27 cellular contexts compared by ENCODE assay signal in genomic region chr16:8126313-8126712, GRCh38.
"Had no signal": no experiment of that assay in that cellular context is flagged by ENCODE, and none has a peak within 500 bp of the region (broad histone marks: within the 10 kb centered on the region; RNA-seq: fewer than 3 reads in every experiment).

No MANE protein-coding gene starts in this region.

- H3K27ac ChIP-seq: colonic mucosa, coronary artery, dorsolateral prefrontal cortex, epithelial cell of prostate, esophagus muscularis mucosa, esophagus squamous epithelium, foreskin keratinocyte, gastrocnemius medialis, gastroesophageal sphincter, heart left ventricle, heart right ventricle had no signal

- H3K9me3 ChIP-seq: colonic mucosa, esophagus squamous epithelium, gastrocnemius medialis had no signal

- H3K27me3 ChIP-seq: colonic mucosa, esophagus muscularis mucosa, esophagus squamous epithelium, foreskin keratinocyte, gastrocnemius medialis, heart left ventricle, heart right ventricle had no signal

- FAIRE-seq: colon, endometrium, endothelial cell of umbilical vein, frontal cortex had no signal

- H3K4me3 Mint-ChIP-seq: dendritic cell treated with granulocyte-macrophage colony-stimulating factor and Interleukin-4, amounts not matched to agents 40 ng/mL and 50 ng/mL, for 4 days; effector memory CD8-positive, alpha-beta T cell; endodermal cell had no signal

- H3K27me3 Mint-ChIP-seq: dendritic cell treated with granulocyte-macrophage colony-stimulating factor and Interleukin-4, amounts not matched to agents 40 ng/mL and 50 ng/mL, for 4 days; effector memory CD8-positive, alpha-beta T cell had no signal

- H3K4me3 ChIP-seq: colonic mucosa, coronary artery, dorsolateral prefrontal cortex, esophagus muscularis mucosa, esophagus squamous epithelium, gastrocnemius medialis, gastroesophageal sphincter, heart left ventricle, heart right ventricle had no signal

- ATAC-seq: effector memory CD8-positive, alpha-beta T cell; esophagus mucosa; foreskin keratinocyte; gastrocnemius medialis; gastroesophageal sphincter; heart left ventricle; heart right ventricle had no signal

- H3K27ac Mint-ChIP-seq: dendritic cell treated with granulocyte-macrophage colony-stimulating factor and Interleukin-4, amounts not matched to agents 40 ng/mL and 50 ng/mL, for 4 days; effector memory CD8-positive, alpha-beta T cell; endodermal cell had no signal

- DNase-seq: colonic mucosa; cortex of kidney; dermis blood vessel endothelial cell; dorsolateral prefrontal cortex; effector CD4-positive, alpha-beta T cell; effector CD8-positive, alpha-beta T cell; effector memory CD4-positive, alpha-beta T cell; effector memory CD8-positive, alpha-beta T cell; endodermal cell; erythroblast; esophagus squamous epithelium; foreskin keratinocyte; foreskin melanocyte; gastrocnemius medialis; glutamatergic neuron; heart left ventricle; heart right ventricle had no signal

- H3K36me3 ChIP-seq: colonic mucosa, esophagus muscularis mucosa, esophagus squamous epithelium, gastrocnemius medialis, gastroesophageal sphincter, heart left ventricle, heart right ventricle had no signal

- H3K4me1 ChIP-seq: colonic mucosa, esophagus muscularis mucosa, esophagus squamous epithelium, foreskin keratinocyte, gastrocnemius medialis, gastroesophageal sphincter, heart left ventricle, heart right ventricle had no signal
